In genomic region chr20:19808498-19808897, GRCh38 we compare ENCODE assay signal across 18 cellular contexts. TPM values are rescaled to one million over a fixed set of nuclear protein-coding genes. Genes with fewer than 3 reads are reported as not detected.
A peak's percentile ranks its signal among the peaks of the same experiment; 100 is the strongest.
DNase-seq lines count a peak whose midpoint lies in the region; ATAC-seq and TF ChIP-seq lines count a peak whose summit lies in the region.
"Had no signal": no experiment of that assay in that cellular context is flagged by ENCODE, and none has a peak within 500 bp of the region (broad histone marks: within the 10 kb centered on the region; RNA-seq: fewer than 3 reads in every experiment).

No MANE protein-coding gene starts in this region.

- no peaks in the 10 kb centered on the region for H3K79me2 ChIP-seq in SK-N-SH (ENCODE audit: insufficient read depth)

- ATAC-seq in SK-N-SH treated with all-trans-retinoic acid at 6 μM for 48 hours, result no peak

- H3K4me1 ChIP-seq in SK-N-SH (ENCODE audit: control insufficient read depth in 1 of 2, insufficient read depth in 2 of 2, low read depth in 1 of 2, low read length in 1 of 2), result peaks cover 19 to 22% of the 10 kb centered on the region in 2 experiments; a peak in 3 of 4 replicates
- peaks cover 25% of the 10 kb centered on the region for H3K4me1 ChIP-seq in SJCRH30

- H3K9ac ChIP-seq in SK-N-SH, result no peak overlapping the region
- H3K9ac ChIP-seq: KMS-11 had no signal

- no peaks in the 10 kb centered on the region for H4K20me1 ChIP-seq in SK-N-SH (ENCODE audit: insufficient read depth)

- H3K27ac ChIP-seq in SK-N-SH (ENCODE audit: low read depth in 2 of 2, low read length in 1 of 2) (no peak overlapping the region), SJCRH30 (peak overlapping the region; percentile 65)
- H3K27ac ChIP-seq: KMS-11, PC-9 had no signal

- TF ChIP-seq RAD21 in SK-N-SH (IDR thresholded peaks at IDR 0.05; ENCODE audit: low read length), result no peak

- peaks cover 6% of the 10 kb centered on the region for H3F3A ChIP-seq in SK-N-SH (replicated peaks; ENCODE audit: insufficient read depth)

- H3K9me2 ChIP-seq in SK-N-SH, result no peaks in the 10 kb centered on the region

- no peak overlapping the region for H3K4me2 ChIP-seq in SK-N-SH
- H3K4me2 ChIP-seq: KMS-11, PC-9 had no signal

- H3K36me3 ChIP-seq in SK-N-SH (replicated peaks in 1 of 2; ENCODE audit: control insufficient read depth in 1 of 2, insufficient read depth in 2 of 2, low read length in 1 of 2) (peaks cover 0 to 13% of the 10 kb centered on the region in 2 experiments), SJCRH30 (no peaks in the 10 kb centered on the region)

- CTCF ChIA-PET in SK-N-SH (lab: Yijun Ruan, JAX), result no interaction called here

- POLR2A ChIA-PET in SK-N-SH (lab: Yijun Ruan, JAX), result no interaction called here

- no peaks in the 10 kb centered on the region for H3K9me3 ChIP-seq in SK-N-SH
- H3K9me3 ChIP-seq in SJCRH30 (replicated peaks), result no peaks in the 10 kb centered on the region

- no peaks in the 10 kb centered on the region for H3K27me3 ChIP-seq in SK-N-SH (ENCODE audit: insufficient read depth)
- no peaks in the 10 kb centered on the region for H3K27me3 ChIP-seq in SJCRH30

- H2AFZ ChIP-seq in SK-N-SH (ENCODE audit: low read depth), result no peak overlapping the region
- H2AFZ ChIP-seq: PC-9 had no signal

- no peak for TF ChIP-seq EP300 in SK-N-SH (IDR thresholded peaks at IDR 0.05; ENCODE audit: borderline replicate concordance in 1 of 2, low read depth in 1 of 2, low read length in 1 of 2)

- H3K4me3 ChIP-seq in SK-N-SH (ENCODE audit: low read depth in 2 of 2, low read length in 1 of 2), result no peak overlapping the region
- H3K4me3 ChIP-seq in SJCRH30, result no peak overlapping the region
- H3K4me3 ChIP-seq: PC-9 had no signal

- WGBS in SK-N-SH (ENCODE audit: low lambda C conversion rate), result 94% methylated on average over 7 of the region's 8 CpGs

- peak; percentile 10 for DNase-seq in SK-N-SH
- DNase-seq in NCI-H1092 treated with DMSO at 0.1 percent for 48 hours (lab: John Stamatoyannopoulos, UW), result peak; percentile 53
- DNase-seq in SJCRH30, result no peak
- peak; percentile 79 for DNase-seq in smooth muscle cell of the brain vasculature (ENCODE audit: low read depth, low spot score)
- no peak for DNase-seq in MV-4-11 (lab: John Stamatoyannopoulos, UW)
- DNase-seq in occipital lobe (lab: John Stamatoyannopoulos, UW), result no peak
- no peak for DNase-seq in NCI-H748 (lab: John Stamatoyannopoulos, UW; ENCODE audit: unreplicated experiment)
- DNase-seq: 8988T, C1 segment of cervical spinal cord, DND-41, NCI-H1436, NCI-H2029 treated with DMSO at 0.1 percent for 48 hours, NCI-H2171, NCI-H446 treated with DMSO at 0.1 percent for 48 hours, NCI-H748 treated with DMSO at 0.1 percent for 48 hours, PC-9 had no signal

- TF ChIP-seq CTCF in SK-N-SH (IDR thresholded peaks at IDR 0.05), result no peak

TF ChIP-seq in SK-N-SH, 30 proteins besides CTCF, POLR2A, EP300 and RAD21:
- TF ChIP-seq FOSL2 (IDR thresholded peaks at IDR 0.05; ENCODE audit: borderline replicate concordance, low read depth) (no peak), NRF1 (IDR thresholded peaks at IDR 0.05; ENCODE audit: low read depth, low read length) (no peak), MAX (IDR thresholded peaks at IDR 0.05; ENCODE audit: low read depth) (no peak), FOXJ3 (CRISPR knock-in tag; IDR thresholded peaks at IDR 0.05) (no peak), TCF12 (IDR thresholded peaks at IDR 0.05) (no peak), FOXM1 (IDR thresholded peaks at IDR 0.05; ENCODE audit: low read depth) (no peak), GABPA (IDR thresholded peaks at IDR 0.05; ENCODE audit: low read depth) (no peak), RCOR1 (IDR thresholded peaks at IDR 0.05; ENCODE audit: low read length) (no peak)

TF ChIP-seq in SK-N-SH treated with all-trans-retinoic acid at 6 μM for 48 hours, 23 proteins besides CTCF, POLR2A, EP300 and RAD21:
- TF ChIP-seq ZNF8 (CRISPR knock-in tag; IDR thresholded peaks at IDR 0.05), result no peak
- no peak for TF ChIP-seq ZNF70 (CRISPR knock-in tag; IDR thresholded peaks at IDR 0.05)
- TF ChIP-seq PATZ1 (CRISPR knock-in tag; IDR thresholded peaks at IDR 0.05; ENCODE audit: borderline replicate concordance), result no peak
- TF ChIP-seq GLIS3 (CRISPR knock-in tag; IDR thresholded peaks at IDR 0.05), result no peak
- no peak for TF ChIP-seq CREB5 (CRISPR knock-in tag; IDR thresholded peaks at IDR 0.05; ENCODE audit: low read depth)
- no peak for TF ChIP-seq CSRNP3 (CRISPR knock-in tag; IDR thresholded peaks at IDR 0.05)
- TF ChIP-seq OSR1 (CRISPR knock-in tag; IDR thresholded peaks at IDR 0.05), result no peak
- no peak for TF ChIP-seq ZNF565 (CRISPR knock-in tag; conservative IDR thresholded peaks at IDR 0.05; ENCODE audit: low read depth)
- TF ChIP-seq ZFP30 (CRISPR knock-in tag; IDR thresholded peaks at IDR 0.05), result no peak
- no peak for TF ChIP-seq BACH2 (CRISPR knock-in tag; IDR thresholded peaks at IDR 0.05; ENCODE audit: borderline replicate concordance)
- no peak for TF ChIP-seq TSHZ2 (CRISPR knock-in tag; IDR thresholded peaks at IDR 0.05)
- no peak for TF ChIP-seq ESRRG (CRISPR knock-in tag; IDR thresholded peaks at IDR 0.05)
TF ChIP-seq in SK-N-SH treated with all-trans-retinoic acid at 6 μM for 48 hours: peak in this region for 0.

RNA-seq across cellular contexts. Expression of gene RIN2, which starts 50.4 kb away (rescaled TPM):
- 6.3 and 6.8 TPM in 2 replicates for polyA plus RNA-seq in SK-N-SH (2012; rRNA removed)
- polyA plus RNA-seq in SK-N-SH (2012; cell fraction: cytosol; rRNA removed), result 4.6 and 6.0 TPM in 2 replicates
- 8.6 and 11.2 TPM in 2 replicates for polyA plus RNA-seq in SK-N-SH (2012; cell fraction: nucleus; rRNA removed)
- total RNA-seq in SJCRH30 (2014; rRNA removed; shearing (Covaris generic)), result 20.3 and 22.6 TPM in 2 replicates
- total RNA-seq in occipital lobe, result 20.0 TPM

Comparison
In these comparisons a context has a peak if more than half of its experiments do, and no peak if none do; other contexts are left out.
1. DNase-seq: peak in SK-N-SH (single experiment), NCI-H1092 treated with DMSO at 0.1 percent for 48 hours (single experiment) and smooth muscle cell of the brain vasculature (single experiment); none in SJCRH30 (0 of 2), MV-4-11 (single experiment), occipital lobe (single experiment) and NCI-H748 (single experiment).